Comparison of ENCODE assay signal across 27 cellular contexts in genomic region chr5:158951461-158951860, GRCh38.
A peak's percentile ranks its signal among the peaks of the same experiment; 100 is the strongest.
DNase-seq lines count a peak whose midpoint lies in the region; ATAC-seq, FAIRE-seq and TF ChIP-seq lines count a peak whose summit lies in the region.
"Had no signal": no experiment of that assay in that cellular context is flagged by ENCODE, and none has a peak within 500 bp of the region (broad histone marks: within the 10 kb centered on the region; RNA-seq: fewer than 3 reads in every experiment).

No MANE protein-coding gene starts in this region.

- H3K27me3 Mint-ChIP-seq in astrocyte (ENCODE audit: low read depth, unreplicated experiment), result peaks cover 7% of the 10 kb centered on the region

- ATAC-seq in heart right ventricle, result no peak
- no peak for ATAC-seq in GM21737 (IDR thresholded peaks at IDR 0.05; ENCODE audit: unreplicated experiment)
- ATAC-seq: activated CD4-positive, CD25-positive, alpha-beta regulatory T cell treated with anti-CD3 and anti-CD28 coated beads, Interleukin-2, amount 50 U/mL, for 24 hours; CD8-positive, alpha-beta T cell had no signal

- peaks cover 0 to 100% (median 29%) of the 10 kb centered on the region in 11 experiments; a peak in 13 of 22 replicates for H4K20me1 ChIP-seq in BLaER1 treated with 17β-estradiol and CSF1 and Interleukin-3, amounts not matched to agents 10 nM and 100 nM
- H4K20me1 ChIP-seq in astrocyte (ENCODE audit: insufficient read depth, low read length), result no peaks in the 10 kb centered on the region
- peaks cover 6% of the 10 kb centered on the region for H4K20me1 ChIP-seq in neural cell (ENCODE audit: insufficient read depth)

- H3K27ac Mint-ChIP-seq in astrocyte (ENCODE audit: unreplicated experiment), result peak overlapping the region; percentile 19
- H3K27ac Mint-ChIP-seq: activated CD4-positive, alpha-beta memory T cell treated with anti-CD3 and anti-CD28 coated beads, Interleukin-2, amount 10 ng/mL, durations not matched to agents 7 days and 5 days; activated naive CD8-positive, alpha-beta T cell treated with anti-CD3 and anti-CD28 coated beads for 36 hours; CD8-positive, alpha-beta T cell had no signal

- H3K9ac ChIP-seq in BLaER1 treated with 17β-estradiol and CSF1 and Interleukin-3, amounts not matched to agents 10 nM and 100 nM, result no peak overlapping the region
- H3K9ac ChIP-seq in HUES64 (ENCODE audit: low read depth, low read length), result no peak overlapping the region
- no peak overlapping the region for H3K9ac ChIP-seq in astrocyte (ENCODE audit: low read length)
- H3K9ac ChIP-seq in neural cell (ENCODE audit: low read length), result no peak overlapping the region

- no peak for TF ChIP-seq RAD21 in neural cell (conservative IDR thresholded peaks at IDR 0.05)

- H2AFZ ChIP-seq in astrocyte (ENCODE audit: low read depth, low read length), result no peak overlapping the region
- H2AFZ ChIP-seq in neural cell (ENCODE audit: low read depth, low read length), result no peak overlapping the region

- H3K27ac ChIP-seq in BLaER1 treated with 17β-estradiol and CSF1 and Interleukin-3, amounts not matched to agents 10 nM and 100 nM, result no peak overlapping the region
- H3K27ac ChIP-seq in HUES64 (ENCODE audit: low read depth, low read length) (no peak overlapping the region), astrocyte (ENCODE audit: low read depth, low read length) (no peak overlapping the region), neural cell (ENCODE audit: low read length) (no peak overlapping the region), heart right ventricle (no peak overlapping the region)
- H3K27ac ChIP-seq: ascending aorta, esophagus squamous epithelium, SJCRH30, tibial nerve had no signal

- no peak overlapping the region for H3K4me3 ChIP-seq in BLaER1 treated with 17β-estradiol and CSF1 and Interleukin-3, amounts not matched to agents 10 nM and 100 nM
- H3K4me3 ChIP-seq in HUES64 (ENCODE audit: low read length) (peak overlapping the region; percentile 17; the same call in 1 of the 2 replicates), astrocyte (ENCODE audit: insufficient read depth, low read depth, low read length) (no peak overlapping the region), neural cell (ENCODE audit: low read length) (peak overlapping the region; percentile 16), heart right ventricle (no peak overlapping the region)
- H3K4me3 ChIP-seq: ascending aorta, esophagus squamous epithelium, Peyer's patch, SJCRH30, tibial nerve had no signal

- DNase-seq in astrocyte (ENCODE audit: low read depth) (no peak), amygdala (lab: John Stamatoyannopoulos, UW) (no peak), heart right ventricle (no peak), T-helper 9 cell (no peak)
- DNase-seq: activated CD4-positive, alpha-beta memory T cell treated with anti-CD3 and anti-CD28 coated beads, Interleukin-2, amount 10 ng/mL, durations not matched to agents 7 days and 5 days; activated effector memory CD4-positive, alpha-beta T cell treated with Interleukin-2 at 50 U/mL for 16 hours; activated naive CD8-positive, alpha-beta T cell treated with anti-CD3 and anti-CD28 coated beads for 36 hours; caudate nucleus; CD8-positive, alpha-beta T cell; EL; esophagus squamous epithelium; foreskin melanocyte; hippocampal formation; Kasumi-1; mesenchymal stem cell; NCI-H1048; NK-92 treated with Interleukin-12 subunit alpha and Interleukin-12 subunit beta, amount 100 ng/mL, for 24 hours; Peyer's patch had no signal

- no peak for TF ChIP-seq CTCF in astrocyte (IDR thresholded peaks at IDR 0.05; ENCODE audit: insufficient read depth, low read depth, low read length)
- no peak for TF ChIP-seq CTCF in neural cell (IDR thresholded peaks at IDR 0.05; ENCODE audit: poor library complexity, severe bottlenecking)
- TF ChIP-seq CTCF in heart right ventricle (IDR thresholded peaks at IDR 0.05), result no peak

- peaks cover 20 to 77% (median 62%) of the 10 kb centered on the region in 10 experiments for H3K4me1 ChIP-seq in BLaER1 treated with 17β-estradiol and CSF1 and Interleukin-3, amounts not matched to agents 10 nM and 100 nM
- H3K4me1 ChIP-seq in HUES64 (ENCODE audit: insufficient read depth, low read length) (peaks cover 24% of the 10 kb centered on the region), astrocyte (ENCODE audit: insufficient read depth, low read length) (no peaks in the 10 kb centered on the region), heart right ventricle (peaks cover 0 to 35% (median 9%) of the 10 kb centered on the region in 9 donors)

- no peaks in the 10 kb centered on the region for H3K27me3 ChIP-seq in BLaER1 treated with 17β-estradiol and CSF1 and Interleukin-3, amounts not matched to agents 10 nM and 100 nM
- H3K27me3 ChIP-seq in HUES64 (ENCODE audit: insufficient read depth, low read length), result peaks cover 72% of the 10 kb centered on the region
- no peaks in the 10 kb centered on the region for H3K27me3 ChIP-seq in astrocyte (ENCODE audit: insufficient read depth, low read length)
- no peaks in the 10 kb centered on the region for H3K27me3 ChIP-seq in neural cell (ENCODE audit: insufficient read depth, low read depth, low read length)
- no peaks in the 10 kb centered on the region for H3K27me3 ChIP-seq in heart right ventricle
- H3K27me3 ChIP-seq: ascending aorta, esophagus squamous epithelium, Peyer's patch, SJCRH30, tibial nerve had no signal

- intact Hi-C loops in heart right ventricle (cut with DNase I), result loop anchor here in 1 of 10 donors (10.0 kb wide), 1 partner anchor 93 kb away; no protein-coding TSS in a partner anchor

- H3K9me3 Mint-ChIP-seq in astrocyte (ENCODE audit: unreplicated experiment), result no peaks in the 10 kb centered on the region
- H3K9me3 Mint-ChIP-seq: activated CD4-positive, alpha-beta memory T cell treated with anti-CD3 and anti-CD28 coated beads, Interleukin-2, amount 10 ng/mL, durations not matched to agents 7 days and 5 days; activated naive CD8-positive, alpha-beta T cell treated with anti-CD3 and anti-CD28 coated beads for 36 hours; CD8-positive, alpha-beta T cell had no signal

- no peaks in the 10 kb centered on the region for H3K9me2 ChIP-seq in neural cell (ENCODE audit: insufficient read depth, low read length)

- H3F3A ChIP-seq in neural cell (ENCODE audit: insufficient read depth, low read length, poor library complexity, severe bottlenecking), result peaks cover 4% of the 10 kb centered on the region

- H3K9me3 ChIP-seq in BLaER1 treated with 17β-estradiol and CSF1 and Interleukin-3, amounts not matched to agents 10 nM and 100 nM (replicated peaks in 1 of 11), result peaks cover 0 to 4% (median 0%) of the 10 kb centered on the region in 11 experiments; a peak in 1 of 22 replicates
- no peaks in the 10 kb centered on the region for H3K9me3 ChIP-seq in HUES64 (ENCODE audit: insufficient read depth, low read depth, low read length)
- H3K9me3 ChIP-seq in astrocyte (ENCODE audit: insufficient read depth, low read depth, low read length), result no peaks in the 10 kb centered on the region
- H3K9me3 ChIP-seq in neural cell (ENCODE audit: low read length), result no peaks in the 10 kb centered on the region
- H3K9me3 ChIP-seq in heart right ventricle, result no peaks in the 10 kb centered on the region
- H3K9me3 ChIP-seq: ascending aorta, esophagus squamous epithelium, Peyer's patch, SJCRH30, tibial nerve had no signal

- TF ChIP-seq EP300 in neural cell (conservative IDR thresholded peaks at IDR 0.05; ENCODE audit: poor library complexity, severe bottlenecking), result no peak

- H3K4me2 ChIP-seq in BLaER1 treated with 17β-estradiol and CSF1 and Interleukin-3, amounts not matched to agents 10 nM and 100 nM, result peak overlapping the region in 7 of 11 experiments; percentile 5 to 47 (median 15); a peak in 7 of 22 replicates
- H3K4me2 ChIP-seq in astrocyte (ENCODE audit: low read length) (no peak overlapping the region), neural cell (ENCODE audit: low read length) (no peak overlapping the region)

- H3K79me2 ChIP-seq in astrocyte (ENCODE audit: insufficient read depth, low read length) (no peaks in the 10 kb centered on the region), neural cell (replicated peaks; ENCODE audit: insufficient read depth, low read length) (peaks cover 9% of the 10 kb centered on the region)

- peaks cover 0 to 90% (median 48%) of the 10 kb centered on the region in 11 experiments; a peak in 16 of 22 replicates for H3K36me3 ChIP-seq in BLaER1 treated with 17β-estradiol and CSF1 and Interleukin-3, amounts not matched to agents 10 nM and 100 nM
- H3K36me3 ChIP-seq in HUES64 (ENCODE audit: insufficient read depth, low read length) (no peaks in the 10 kb centered on the region), astrocyte (ENCODE audit: insufficient read depth, low read length) (no peaks in the 10 kb centered on the region), neural cell (ENCODE audit: insufficient read depth, low read length) (no peaks in the 10 kb centered on the region), heart right ventricle (no peaks in the 10 kb centered on the region)
- H3K36me3 ChIP-seq: ascending aorta, esophagus squamous epithelium, Peyer's patch, SJCRH30, tibial nerve had no signal

- peaks cover 18% of the 10 kb centered on the region for H3K4me1 Mint-ChIP-seq in astrocyte (ENCODE audit: low read depth, unreplicated experiment)
- H3K4me1 Mint-ChIP-seq: activated CD4-positive, alpha-beta memory T cell treated with anti-CD3 and anti-CD28 coated beads, Interleukin-2, amount 10 ng/mL, durations not matched to agents 7 days and 5 days; activated naive CD8-positive, alpha-beta T cell treated with anti-CD3 and anti-CD28 coated beads for 36 hours had no signal

- 45% methylated on average over 3 of the region's 3 CpGs for WGBS in HUES64
- WGBS in heart right ventricle, 2 donors, result 84 to 86% methylated on average over 3 of the region's 3 CpGs

- no peaks in the 10 kb centered on the region for H3K36me3 Mint-ChIP-seq in astrocyte (ENCODE audit: low read depth, unreplicated experiment)
- H3K36me3 Mint-ChIP-seq: CD8-positive, alpha-beta T cell had no signal

- H3K4me3 Mint-ChIP-seq in astrocyte (ENCODE audit: unreplicated experiment), result no peak overlapping the region
- H3K4me3 Mint-ChIP-seq: activated CD4-positive, alpha-beta memory T cell treated with anti-CD3 and anti-CD28 coated beads, Interleukin-2, amount 10 ng/mL, durations not matched to agents 7 days and 5 days; activated naive CD8-positive, alpha-beta T cell treated with anti-CD3 and anti-CD28 coated beads for 36 hours; CD8-positive, alpha-beta T cell had no signal

- no peak for FAIRE-seq in astrocyte (lab: Jason Lieb, UNC)
- FAIRE-seq: A204.1 had no signal

Comparison
In these comparisons a context has a peak if more than half of its experiments do, and no peak if none do; other contexts are left out.
1. H3K4me2 ChIP-seq: peak in BLaER1 treated with 17β-estradiol and CSF1 and Interleukin-3, amounts not matched to agents 10 nM and 100 nM (7 of 11); none in astrocyte (single experiment) and neural cell (single experiment).
2. H3K4me3 ChIP-seq: peak in HUES64 (single experiment) and neural cell (single experiment); none in BLaER1 treated with 17β-estradiol and CSF1 and Interleukin-3, amounts not matched to agents 10 nM and 100 nM (0 of 10), astrocyte (single experiment) and heart right ventricle (0 of 10).